Comparison of ENCODE assay signal across 8 cellular contexts in the genomic region with DNA sequence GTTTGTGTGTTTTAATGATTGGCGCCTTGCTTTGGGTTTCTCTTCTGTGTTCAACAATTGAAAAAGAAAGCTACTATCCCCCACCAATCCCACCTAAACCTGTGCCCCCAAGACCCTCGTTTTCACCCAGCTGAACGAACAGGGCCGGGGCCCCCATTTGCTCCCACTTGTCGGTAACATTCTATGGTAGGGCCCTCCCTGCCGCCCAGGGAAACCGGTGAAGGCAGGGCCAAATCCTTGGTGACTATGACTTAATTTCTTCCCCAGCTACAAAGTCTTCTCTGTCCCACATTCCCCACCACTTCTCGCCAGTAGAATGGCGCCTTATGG. TPM values are rescaled to one million over a fixed set of nuclear protein-coding genes. Genes with fewer than 3 reads are reported as not detected.
A peak's percentile ranks its signal among the peaks of the same experiment; 100 is the strongest.
DNase-seq lines count a peak whose midpoint lies in the region; ATAC-seq, FAIRE-seq and TF ChIP-seq lines count a peak whose summit lies in the region.

No MANE protein-coding gene starts in this region.

- H3K27me3 ChIP-seq in bronchial epithelial cell (ENCODE audit: control insufficient read depth, insufficient read depth, low read length) (no peaks in the 10 kb centered on the region), mononuclear cell (ENCODE audit: insufficient read depth, low read length) (no peaks in the 10 kb centered on the region)

- peaks cover 42% of the 10 kb centered on the region for H3K4me1 ChIP-seq in mononuclear cell (ENCODE audit: insufficient read depth, low read length)

- no peak for ATAC-seq in HG03432 (IDR thresholded peaks at IDR 0.05; ENCODE audit: unreplicated experiment)

- H3K36me3 Mint-ChIP-seq in IgD-negative memory B cell: peaks cover 6% of the 10 kb centered on the region

- H3K27ac Mint-ChIP-seq in IgD-negative memory B cell: peak overlapping the region; percentile 92 to 100 (median 99)

- CTCF ChIA-PET in AG04449 (lab: Yijun Ruan, JAX): interaction anchor here (0.9 to 4.3 kb wide), 3 partner anchors 9 to 204 kb away, joined by 3 to 18 read pairs (median 6); no protein-coding TSS in a partner anchor

- no peak for TF ChIP-seq CTCF in AG04449 (IDR thresholded peaks at IDR 0.05; ENCODE audit: insufficient read depth, low read length, missing control alignments)
- TF ChIP-seq CTCF in bronchial epithelial cell (IDR thresholded peaks at IDR 0.05; ENCODE audit: insufficient read depth, low read length, severe bottlenecking): no peak

- H3K4me1 Mint-ChIP-seq in IgD-negative memory B cell: peaks cover 28 to 33% (median 33%) of the 10 kb centered on the region in 3 donors

- POLR2A ChIA-PET in AG04449 (lab: Yijun Ruan, JAX): no interaction called here

- DNase-seq in AG04449 (ENCODE audit: low read depth, low spot score) (no peak), bronchial epithelial cell (ENCODE audit: low read depth) (no peak), NCI-H1105 treated with DMSO at 0.1 percent for 48 hours (lab: John Stamatoyannopoulos, UW) (no peak), GM19240 (ENCODE audit: insufficient read length, low spot score) (no peak), COLO668 (lab: John Stamatoyannopoulos, UW; ENCODE audit: unreplicated experiment) (no peak)

- H3K4me3 Mint-ChIP-seq in IgD-negative memory B cell: peak overlapping the region; percentile 95 to 100 (median 99)

- no peak for FAIRE-seq in bronchial epithelial cell (lab: Jason Lieb, UNC)

- H3K9me3 Mint-ChIP-seq in IgD-negative memory B cell: no peaks in the 10 kb centered on the region

- H3K9me3 ChIP-seq in mononuclear cell (ENCODE audit: low read depth, low read length): no peaks in the 10 kb centered on the region

- peaks cover 10% of the 10 kb centered on the region for H3K36me3 ChIP-seq in bronchial epithelial cell (ENCODE audit: control insufficient read depth, insufficient read depth, low read length)

- H3K27me3 Mint-ChIP-seq in IgD-negative memory B cell: no peaks in the 10 kb centered on the region

- H3K4me3 ChIP-seq in AG04449 (ENCODE audit: low read depth, low read length) (peak overlapping the region; percentile 99), bronchial epithelial cell (ENCODE audit: low read depth, low read length) (peak overlapping the region; percentile 95), mononuclear cell (ENCODE audit: low read length) (peak overlapping the region; percentile 99)

RNA-seq across cellular contexts. Expression of a gene that starts 0.6 kb away (rescaled TPM):
- 79.3 TPM for polyA plus RNA-seq in IgD-negative memory B cell
- 32.6 and 35.8 TPM in 2 replicates for total RNA-seq in bronchial epithelial cell
- total RNA-seq in mononuclear cell: 80.5 TPM

RNA-seq across cellular contexts. Expression of a gene that starts 19.2 kb away (rescaled TPM):
- polyA plus RNA-seq in IgD-negative memory B cell: 4.4 TPM
- total RNA-seq in bronchial epithelial cell: 1.6 and 2.6 TPM in 2 replicates
- 4.7 TPM for total RNA-seq in mononuclear cell

RNA-seq across cellular contexts. Expression of a gene that starts 29.6 kb away (rescaled TPM):
- 1.5 TPM for polyA plus RNA-seq in IgD-negative memory B cell
- total RNA-seq in bronchial epithelial cell (0.53 and 0.77 TPM in 2 replicates), mononuclear cell (1.8 TPM)

RNA-seq across cellular contexts. Expression of a gene that starts 39.9 kb away (rescaled TPM):
- 83.5 TPM for polyA plus RNA-seq in IgD-negative memory B cell
- total RNA-seq in bronchial epithelial cell: 58.0 and 94.0 TPM in 2 replicates
- total RNA-seq in mononuclear cell: 65.4 TPM

RNA-seq across cellular contexts. Expression of a gene that starts 40.1 kb away (rescaled TPM):
- polyA plus RNA-seq in IgD-negative memory B cell: 41.7 TPM
- total RNA-seq in bronchial epithelial cell: 12.1 and 17.3 TPM in 2 replicates
- total RNA-seq in mononuclear cell: 51.6 TPM
